Comparison of ENCODE assay signal across 28 cellular contexts in genomic region chr11:20887137-20887536, GRCh38.
"Had no signal": no experiment of that assay in that cellular context is flagged by ENCODE, and none has a peak within 500 bp of the region (broad histone marks: within the 10 kb centered on the region; RNA-seq: fewer than 3 reads in every experiment).

No MANE protein-coding gene starts in this region.

- H3K27ac ChIP-seq: ascending aorta, breast epithelium, cardiac muscle cell, colonic mucosa, epithelial cell of prostate, esophagus squamous epithelium had no signal

- H3K36me3 ChIP-seq: ascending aorta, breast epithelium, cardiac muscle cell, colonic mucosa, esophagus squamous epithelium had no signal

- H3K27me3 ChIP-seq: ascending aorta, breast epithelium, cardiac muscle cell, colonic mucosa, esophagus squamous epithelium had no signal

- H3K9me3 ChIP-seq: ascending aorta, breast epithelium, colonic mucosa, esophagus squamous epithelium had no signal

- ATAC-seq: activated naive CD4-positive, alpha-beta T cell treated with anti-CD3 and anti-CD28 coated beads, Interleukin-2, amount 50 U/mL, for 72 hours; activated T-cell treated with anti-CD3 and anti-CD28 coated beads, Interleukin-2, amount 50 U/mL, for 72 hours had no signal

- H3K4me1 ChIP-seq: ascending aorta, breast epithelium, colonic mucosa, esophagus squamous epithelium had no signal

- H3K4me3 ChIP-seq: ascending aorta, breast epithelium, cardiac muscle cell, colonic mucosa, esophagus squamous epithelium had no signal

- DNase-seq: activated CD4-positive, alpha-beta memory T cell treated with anti-CD3 and anti-CD28 coated beads, Interleukin-2, amount 10 ng/mL, durations not matched to agents 7 days and 5 days; activated CD4-positive, alpha-beta T cell treated with anti-CD3 and anti-CD28 coated beads for 1 hour; activated CD4-positive, alpha-beta T cell treated with anti-CD3 and anti-CD28 coated beads for 4 hours; activated CD4-positive, alpha-beta T cell treated with anti-CD3 and anti-CD28 coated beads, Interleukin-2, amount 10 ng/mL, durations not matched to agents 7 days and 5 days; activated CD4-positive, alpha-beta T cell treated with anti-CD3 and anti-CD28 coated beads, Interleukin-2, amount 50 U/mL, for 4 hours; activated CD8-positive, alpha-beta memory T cell treated with anti-CD3 and anti-CD28 coated beads, Interleukin-2, amount 50 U/mL, for 48 hours; activated gamma-delta T cell; activated naive CD4-positive, alpha-beta T cell; activated naive CD4-positive, alpha-beta T cell treated with anti-CD3 and anti-CD28 coated beads, Interleukin-2, amount 10 ng/mL, durations not matched to agents 7 days and 5 days; activated naive CD8-positive, alpha-beta T cell treated with anti-CD3 and anti-CD28 coated beads, Interleukin-2, amount 10 ng/mL, durations not matched to agents 7 days and 5 days; activated T-cell treated with anti-CD3 and anti-CD28 coated beads for 4 hours; activated T-cell treated with anti-CD3 and anti-CD28 coated beads, Interleukin-2, amount 50 U/mL, for 24 hours; activated T-cell treated with anti-CD3 and anti-CD28 coated beads, Interleukin-2, amount 50 U/mL, for 72 hours; central memory CD4-positive, alpha-beta T cell; cerebellar nuclear complex; colonic mucosa; effector CD8-positive, alpha-beta T cell; esophagus squamous epithelium; head of caudate nucleus; hippocampal formation had no signal

- FAIRE-seq: endometrium, endothelial cell of umbilical vein, frontal cortex had no signal
